7 cellular contexts compared by ENCODE assay signal in the genomic region with DNA sequence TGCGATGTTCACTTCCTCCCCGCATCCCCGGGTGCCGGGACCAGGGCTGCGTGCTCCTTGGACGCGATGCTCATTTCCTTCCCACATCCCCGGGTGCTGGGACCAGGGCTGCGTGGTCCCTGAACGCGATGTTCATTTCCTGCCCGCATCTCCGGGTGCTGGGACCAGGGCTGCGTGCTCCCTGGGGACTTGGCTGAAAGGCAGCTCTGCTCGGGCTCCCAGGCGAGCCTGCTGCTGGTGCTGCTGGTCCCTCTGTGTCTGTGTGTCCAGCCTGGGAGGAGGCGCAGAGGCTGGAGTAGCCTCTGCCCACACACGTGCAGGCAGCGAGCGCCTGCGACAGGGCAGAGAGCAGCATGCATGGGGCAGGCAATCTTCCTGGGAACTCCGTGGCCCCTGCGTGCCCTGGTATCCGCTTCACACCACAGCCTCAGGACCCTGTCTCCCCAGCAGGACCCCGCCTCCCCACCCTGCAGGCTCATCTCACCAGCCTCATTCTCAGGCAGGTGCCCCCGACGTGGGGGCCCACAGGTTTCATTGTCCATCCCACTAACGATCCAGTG.
DNase-seq lines count a peak whose midpoint lies in the region; TF ChIP-seq lines count a peak whose summit lies in the region.
"Not testable (repeated sequence)": the region's sequence is repeated elsewhere in the genome, so short reads cannot be mapped to it uniquely, and the experiment has no call there.

No MANE protein-coding gene starts in this region.

- not testable (repeated sequence) for H3K36me3 ChIP-seq in ascending aorta; esophagus squamous epithelium; sigmoid colon; testis (ENCODE audit: low read depth, missing control alignments); uterus

- H3K36me3 Mint-ChIP-seq in nephron (ENCODE audit: low read depth), result not testable (repeated sequence)

- intact Hi-C loops in ascending aorta (cut with DNase I); esophagus squamous epithelium (cut with DNase I); sigmoid colon (cut with DNase I); testis (cut with DNase I; ENCODE audit: low total_unique reads); uterus (cut with DNase I; ENCODE audit: low total_unique reads): not testable (repeated sequence)

- not testable (repeated sequence) for H3K4me3 ChIP-seq in ascending aorta, esophagus squamous epithelium, sigmoid colon, testis, uterus

- TF ChIP-seq POLR2A in esophagus squamous epithelium (IDR thresholded peaks at IDR 0.05); sigmoid colon (IDR thresholded peaks at IDR 0.05); testis (IDR thresholded peaks at IDR 0.05); uterus (IDR thresholded peaks at IDR 0.05): not testable (repeated sequence)

- H3K4me3 Mint-ChIP-seq in nephron, result not testable (repeated sequence)

- DNase-seq in ascending aorta (ENCODE audit: low spot score in 2 of 2); esophagus squamous epithelium (lab: John Stamatoyannopoulos, UW); sigmoid colon; testis; uterus: not testable (repeated sequence)
- DNase-seq in left kidney (ENCODE audit: low read depth, low spot score), result peak; percentile 32

- H3K27me3 Mint-ChIP-seq in nephron (ENCODE audit: low read depth), result not testable (repeated sequence)

- H3K9me3 Mint-ChIP-seq in nephron, result not testable (repeated sequence)

- H3K27ac ChIP-seq in ascending aorta (peak overlapping the region; percentile 83 to 84), esophagus squamous epithelium (peak overlapping the region; percentile 65 to 84 (median 77)), sigmoid colon (peak overlapping the region; percentile 67 to 83 (median 80)), testis (peak overlapping the region; percentile 76 to 77), uterus (peak overlapping the region; percentile 88 to 92)

- peak overlapping the region in 2 of 3 experiments; percentile 93 to 95 for H3K27ac Mint-ChIP-seq in nephron

- not testable (repeated sequence) for TF ChIP-seq EP300 in sigmoid colon (IDR thresholded peaks at IDR 0.05)

- TF ChIP-seq CTCF in ascending aorta (IDR thresholded peaks at IDR 0.05); esophagus squamous epithelium (IDR thresholded peaks at IDR 0.05); nephron (IDR thresholded peaks at IDR 0.05; ENCODE audit: unreplicated experiment in 3 of 3); sigmoid colon (IDR thresholded peaks at IDR 0.05); testis (IDR thresholded peaks at IDR 0.05); uterus (IDR thresholded peaks at IDR 0.05): not testable (repeated sequence)

- H3K4me1 ChIP-seq in ascending aorta (peaks cover 22 to 26% of the 10 kb centered on the region in 2 donors), esophagus squamous epithelium (peaks cover 6 to 26% (median 12%) of the 10 kb centered on the region in 3 donors), sigmoid colon (peaks cover 0 to 30% (median 23%) of the 10 kb centered on the region in 4 donors), testis (peaks cover 31% of the 10 kb centered on the region), uterus (peaks cover 9 to 15% of the 10 kb centered on the region in 2 donors)

- not testable (repeated sequence) for H3K27me3 ChIP-seq in ascending aorta, esophagus squamous epithelium, sigmoid colon, testis, uterus

- H3K9me3 ChIP-seq in ascending aorta, esophagus squamous epithelium, sigmoid colon, testis, uterus: not testable (repeated sequence)

- H3K4me1 Mint-ChIP-seq in nephron, result peaks cover 37% of the 10 kb centered on the region

- WGBS in esophagus squamous epithelium, 2 donors, result 50 to 76% methylated on average over 1 to 7 of the region's 28 CpGs
- WGBS in sigmoid colon, 2 donors, result 87 to 89% methylated on average over 25 of the region's 28 CpGs
- 38 to 61% methylated on average over 12 to 25 of the region's 28 CpGs for WGBS in testis, 2 donors
